ENCODE assay signal across 1 cellular context in the genomic region with DNA sequence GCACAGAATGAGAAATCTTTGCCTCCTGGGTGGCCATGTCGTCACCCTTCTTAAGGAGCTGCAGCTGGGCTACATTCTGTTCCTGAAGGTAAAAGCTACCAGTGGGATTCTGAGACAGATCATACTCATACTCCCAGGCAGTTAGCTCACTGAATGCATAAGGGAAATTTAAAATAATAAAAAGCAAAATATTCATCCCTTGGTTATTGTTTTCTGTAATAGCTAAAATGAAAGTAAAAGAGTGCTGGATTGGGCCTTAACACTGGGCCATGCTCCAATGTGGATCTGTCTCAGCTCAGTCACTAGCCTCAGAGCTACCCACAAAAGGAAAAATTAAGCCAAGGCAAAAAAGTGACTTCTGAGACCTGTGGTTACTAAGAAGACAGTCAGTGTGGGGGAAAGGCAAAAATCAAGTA.
TF ChIP-seq lines count a peak whose summit lies in the region.

No MANE protein-coding gene starts in this region.

TF ChIP-seq in HepG2, 621 proteins besides CTCF, POLR2A, EP300 and RAD21:
- TF ChIP-seq ZNF343 (CRISPR knock-in tag; IDR thresholded peaks at IDR 0.05) (no peak), THAP11 (CRISPR knock-in tag; IDR thresholded peaks at IDR 0.05) (no peak), MBNL3 (CRISPR knock-in tag; conservative IDR thresholded peaks at IDR 0.05) (no peak)
- TF ChIP-seq, protein P1, sequence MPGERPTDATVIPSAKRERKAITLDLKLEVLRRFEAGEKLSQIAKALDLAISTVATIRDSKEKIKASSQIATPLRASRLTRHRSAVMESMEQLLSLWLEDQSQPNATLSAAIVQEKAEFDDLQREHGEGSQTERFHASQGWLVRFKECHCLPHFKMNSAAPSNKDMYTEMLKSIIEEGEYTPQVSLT (CRISPR knock-in tag; IDR thresholded peaks at IDR 0.05; ENCODE audit: borderline replicate concordance, low read depth): no peak
- TF ChIP-seq, protein P2, sequence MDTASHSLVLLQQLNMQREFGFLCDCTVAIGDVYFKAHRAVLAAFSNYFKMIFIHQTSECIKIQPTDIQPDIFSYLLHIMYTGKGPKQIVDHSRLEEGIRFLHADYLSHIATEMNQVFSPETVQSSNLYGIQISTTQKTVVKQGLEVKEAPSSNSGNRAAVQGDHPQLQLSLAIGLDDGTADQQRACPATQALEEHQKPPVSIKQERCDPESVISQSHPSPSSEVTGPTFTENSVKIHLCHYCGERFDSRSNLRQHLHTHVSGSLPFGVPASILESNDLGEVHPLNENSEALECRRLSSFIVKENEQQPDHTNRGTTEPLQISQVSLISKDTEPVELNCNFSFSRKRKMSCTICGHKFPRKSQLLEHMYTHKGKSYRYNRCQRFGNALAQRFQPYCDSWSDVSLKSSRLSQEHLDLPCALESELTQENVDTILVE (CRISPR knock-in tag; IDR thresholded peaks at IDR 0.05): no peak
TF ChIP-seq in HepG2: peak in this region for 0.
